ENCODE assay signal across 32 cellular contexts in genomic region chr18:22698711-22699110, GRCh38.
"Had no signal": no experiment of that assay in that cellular context is flagged by ENCODE, and none has a peak within 500 bp of the region (broad histone marks: within the 10 kb centered on the region; RNA-seq: fewer than 3 reads in every experiment).

No MANE protein-coding gene starts in this region.

- H3K9me3 ChIP-seq: adrenal gland, ascending aorta, colonic mucosa had no signal

- H3K27ac ChIP-seq: adrenal gland, ascending aorta, brain microvascular endothelial cell, cardiac muscle cell, colonic mucosa had no signal

- H3K27me3 Mint-ChIP-seq: activated CD8-positive, alpha-beta memory T cell treated with anti-CD3 and anti-CD28 coated beads, Interleukin-2, amount 10 ng/mL, durations not matched to agents 7 days and 5 days had no signal

- H3K36me3 Mint-ChIP-seq: activated CD4-positive, alpha-beta memory T cell treated with anti-CD3 and anti-CD28 coated beads for 36 hours; activated CD8-positive, alpha-beta memory T cell treated with anti-CD3 and anti-CD28 coated beads, Interleukin-2, amount 10 ng/mL, durations not matched to agents 7 days and 5 days; activated naive CD4-positive, alpha-beta T cell treated with anti-CD3 and anti-CD28 coated beads, Interleukin-2, amount 50 U/mL, for 24 hours; activated naive CD8-positive, alpha-beta T cell treated with anti-CD3 and anti-CD28 coated beads for 36 hours had no signal

- H3K4me3 Mint-ChIP-seq: activated CD4-positive, alpha-beta memory T cell treated with anti-CD3 and anti-CD28 coated beads for 36 hours; activated CD4-positive, alpha-beta T cell treated with anti-CD3 and anti-CD28 coated beads for 36 hours; activated CD4-positive, alpha-beta T cell treated with anti-CD3 and anti-CD28 coated beads, Interleukin-2, amount 10 ng/mL, durations not matched to agents 24 days and 14 days; activated CD8-positive, alpha-beta memory T cell treated with anti-CD3 and anti-CD28 coated beads, Interleukin-2, amount 10 ng/mL, durations not matched to agents 7 days and 5 days; activated CD8-positive, alpha-beta T cell treated with anti-CD3 and anti-CD28 coated beads, Interleukin-2, amount 10 ng/mL, durations not matched to agents 7 days and 5 days; activated naive CD4-positive, alpha-beta T cell treated with anti-CD3 and anti-CD28 coated beads for 36 hours; activated naive CD4-positive, alpha-beta T cell treated with anti-CD3 and anti-CD28 coated beads, Interleukin-2, amount 50 U/mL, for 24 hours; activated naive CD8-positive, alpha-beta T cell treated with anti-CD3 and anti-CD28 coated beads for 36 hours; activated naive CD8-positive, alpha-beta T cell treated with anti-CD3 and anti-CD28 coated beads, Interleukin-2, amount 50 U/mL, for 24 hours; activated T-helper 1 cell treated with anti-CD3 and anti-CD28 coated beads, Interleukin-12 subunit alpha, Interleukin-12 subunit beta, Interleukin-2, Interleukin-4 antibody, amounts not matched to agents 30 ng/mL and 10 ng/mL and 1 ng/mL, durations not matched to agents 14 hours and 24 hours and 36 hours had no signal

- FAIRE-seq: endometrium, endothelial cell of umbilical vein, frontal cortex had no signal

- H3K9me3 Mint-ChIP-seq: activated CD4-positive, alpha-beta memory T cell treated with anti-CD3 and anti-CD28 coated beads for 36 hours; activated CD4-positive, alpha-beta T cell treated with anti-CD3 and anti-CD28 coated beads, Interleukin-2, amount 10 ng/mL, durations not matched to agents 24 days and 14 days; activated naive CD4-positive, alpha-beta T cell treated with anti-CD3 and anti-CD28 coated beads for 36 hours; activated naive CD4-positive, alpha-beta T cell treated with anti-CD3 and anti-CD28 coated beads, Interleukin-2, amount 50 U/mL, for 24 hours; activated naive CD8-positive, alpha-beta T cell treated with anti-CD3 and anti-CD28 coated beads for 36 hours; activated naive CD8-positive, alpha-beta T cell treated with anti-CD3 and anti-CD28 coated beads, Interleukin-2, amount 50 U/mL, for 24 hours; activated T-helper 1 cell treated with anti-CD3 and anti-CD28 coated beads, Interleukin-12 subunit alpha, Interleukin-12 subunit beta, Interleukin-2, Interleukin-4 antibody, amounts not matched to agents 30 ng/mL and 10 ng/mL and 1 ng/mL, durations not matched to agents 14 hours and 24 hours and 36 hours; activated T-helper 2 cell treated with anti-CD3 and anti-CD28 coated beads, Interferon-gamma antibody, Interleukin-2, Interleukin-4, amounts not matched to agents 10 μg/mL and 5 μg/mL and 100 μg/mL, durations not matched to agents 14 hours and 24 hours and 36 hours had no signal

- H3K27me3 ChIP-seq: adrenal gland, ascending aorta, brain microvascular endothelial cell, cardiac muscle cell, colonic mucosa had no signal

- H3K4me1 ChIP-seq: ascending aorta, colonic mucosa had no signal

- H3K4me1 Mint-ChIP-seq: activated CD4-positive, alpha-beta T cell treated with anti-CD3 and anti-CD28 coated beads for 36 hours; activated CD4-positive, alpha-beta T cell treated with anti-CD3 and anti-CD28 coated beads, Interleukin-2, amount 10 ng/mL, durations not matched to agents 24 days and 14 days; activated CD8-positive, alpha-beta memory T cell treated with anti-CD3 and anti-CD28 coated beads, Interleukin-2, amount 10 ng/mL, durations not matched to agents 7 days and 5 days; activated naive CD4-positive, alpha-beta T cell treated with anti-CD3 and anti-CD28 coated beads, Interleukin-2, amount 50 U/mL, for 24 hours; activated naive CD8-positive, alpha-beta T cell treated with anti-CD3 and anti-CD28 coated beads for 36 hours; activated naive CD8-positive, alpha-beta T cell treated with anti-CD3 and anti-CD28 coated beads, Interleukin-2, amount 50 U/mL, for 24 hours had no signal

- H3K27ac Mint-ChIP-seq: activated CD4-positive, alpha-beta memory T cell treated with anti-CD3 and anti-CD28 coated beads for 36 hours; activated CD4-positive, alpha-beta T cell treated with anti-CD3 and anti-CD28 coated beads for 36 hours; activated CD4-positive, alpha-beta T cell treated with anti-CD3 and anti-CD28 coated beads, Interleukin-2, amount 10 ng/mL, durations not matched to agents 24 days and 14 days; activated CD8-positive, alpha-beta memory T cell treated with anti-CD3 and anti-CD28 coated beads, Interleukin-2, amount 10 ng/mL, durations not matched to agents 7 days and 5 days; activated CD8-positive, alpha-beta T cell treated with anti-CD3 and anti-CD28 coated beads, Interleukin-2, amount 10 ng/mL, durations not matched to agents 7 days and 5 days; activated naive CD4-positive, alpha-beta T cell treated with anti-CD3 and anti-CD28 coated beads for 36 hours; activated naive CD4-positive, alpha-beta T cell treated with anti-CD3 and anti-CD28 coated beads, Interleukin-2, amount 50 U/mL, for 24 hours; activated naive CD8-positive, alpha-beta T cell treated with anti-CD3 and anti-CD28 coated beads for 36 hours; activated naive CD8-positive, alpha-beta T cell treated with anti-CD3 and anti-CD28 coated beads, Interleukin-2, amount 50 U/mL, for 24 hours; activated T-helper 1 cell treated with anti-CD3 and anti-CD28 coated beads, Interleukin-12 subunit alpha, Interleukin-12 subunit beta, Interleukin-2, Interleukin-4 antibody, amounts not matched to agents 30 ng/mL and 10 ng/mL and 1 ng/mL, durations not matched to agents 14 hours and 24 hours and 36 hours; activated T-helper 2 cell treated with anti-CD3 and anti-CD28 coated beads, Interferon-gamma antibody, Interleukin-2, Interleukin-4, amounts not matched to agents 10 μg/mL and 5 μg/mL and 100 μg/mL, durations not matched to agents 14 hours and 24 hours and 36 hours had no signal

- H3K36me3 ChIP-seq: adrenal gland, ascending aorta, brain microvascular endothelial cell, cardiac muscle cell, colonic mucosa had no signal

- DNase-seq: activated CD4-positive, alpha-beta memory T cell treated with anti-CD3 and anti-CD28 coated beads for 36 hours; activated CD4-positive, alpha-beta T cell treated with anti-CD3 and anti-CD28 coated beads for 36 hours; activated CD4-positive, alpha-beta T cell treated with anti-CD3 and anti-CD28 coated beads, Interleukin-2, amount 10 ng/mL, durations not matched to agents 24 days and 14 days; activated CD4-positive, CD25-positive, alpha-beta regulatory T cell; activated CD4-positive, CD25-positive, alpha-beta regulatory T cell treated with anti-CD3 and anti-CD28 coated beads, Interleukin-2, amount 50 U/mL, for 72 hours; activated CD8-positive, alpha-beta memory T cell treated with anti-CD3 and anti-CD28 coated beads, Interleukin-2, amount 10 ng/mL, durations not matched to agents 7 days and 5 days; activated CD8-positive, alpha-beta memory T cell treated with anti-CD3 and anti-CD28 coated beads, Interleukin-2, amount 50 U/mL, for 4 hours; activated CD8-positive, alpha-beta T cell treated with anti-CD3 and anti-CD28 coated beads, Interleukin-2, amount 10 ng/mL, durations not matched to agents 7 days and 5 days; activated effector memory CD4-positive, alpha-beta T cell treated with anti-CD3 and anti-CD28 coated beads, Interleukin-2, amount 50 U/mL, for 16 hours; activated naive CD4-positive, alpha-beta T cell treated with anti-CD3 and anti-CD28 coated beads for 36 hours; activated naive CD8-positive, alpha-beta T cell treated with anti-CD3 and anti-CD28 coated beads for 36 hours; activated naive CD8-positive, alpha-beta T cell treated with anti-CD3 and anti-CD28 coated beads, Interleukin-2, amount 50 U/mL, for 24 hours; activated T-cell treated with anti-CD3 and anti-CD28 coated beads, Interleukin-2, amount 50 U/mL, for 1 hour; activated T-cell treated with anti-CD3 and anti-CD28 coated beads, Interleukin-2, amount 50 U/mL, for 48 hours; brain microvascular endothelial cell; central memory CD4-positive, alpha-beta T cell; cerebellar nuclear complex; colonic mucosa; effector CD8-positive, alpha-beta T cell; foreskin fibroblast; head of caudate nucleus; T-helper 2 cell had no signal

- ATAC-seq: activated CD4-positive, alpha-beta T cell treated with anti-CD3 and anti-CD28 coated beads for 36 hours; activated CD8-positive, alpha-beta memory T cell treated with anti-CD3 and anti-CD28 coated beads, Interleukin-2, amount 10 ng/mL, durations not matched to agents 7 days and 5 days; activated CD8-positive, alpha-beta T cell treated with anti-CD3 and anti-CD28 coated beads, Interleukin-2, amount 10 ng/mL, durations not matched to agents 7 days and 5 days; activated naive CD8-positive, alpha-beta T cell treated with anti-CD3 and anti-CD28 coated beads, Interleukin-2, amount 50 U/mL, for 24 hours; esophagus mucosa had no signal

- H3K4me3 ChIP-seq: adrenal gland, ascending aorta, cardiac muscle cell, colonic mucosa had no signal
